ENCODE assay signal across 1 cellular context in the genomic region with DNA sequence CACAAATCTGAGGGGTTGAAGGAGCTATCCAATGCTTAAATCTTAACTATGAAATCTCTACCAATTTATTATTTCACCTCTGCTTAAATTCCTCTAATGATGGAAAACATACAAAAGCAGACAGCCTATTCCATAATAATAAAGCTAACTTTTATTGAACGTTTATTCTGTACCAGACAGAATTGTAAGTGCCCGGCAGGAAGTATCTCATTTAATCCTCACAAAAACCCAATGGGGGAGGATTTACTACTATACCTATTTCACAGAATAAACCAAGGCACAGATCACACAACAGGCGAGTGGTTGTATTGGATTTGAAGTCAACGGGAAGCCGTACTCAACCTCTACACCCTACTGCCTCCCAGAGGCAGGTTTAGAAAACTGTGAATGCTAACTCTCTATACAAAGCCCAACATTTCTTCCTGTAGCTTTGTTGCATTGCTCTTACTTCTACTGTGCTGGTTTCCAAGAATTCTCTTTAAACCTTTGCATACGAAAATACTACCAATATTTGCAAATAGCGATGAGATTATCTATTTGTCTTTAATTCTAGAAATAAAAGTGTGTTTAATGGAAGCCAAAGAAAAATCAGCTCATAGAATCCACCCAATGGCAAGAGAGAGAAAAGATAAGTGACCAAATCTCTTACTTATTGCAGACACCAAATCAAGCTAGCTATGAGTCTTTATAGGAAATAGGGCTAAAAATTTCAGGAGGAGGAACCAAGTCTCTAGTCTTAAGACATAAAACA.
TF ChIP-seq lines count a peak whose summit lies in the region.

No MANE protein-coding gene starts in this region.

TF ChIP-seq in Ishikawa, 13 proteins besides CTCF, POLR2A, EP300 and RAD21 (continued from another document):
- no peak for TF ChIP-seq ZBTB7A (IDR thresholded peaks at IDR 0.05; ENCODE audit: low read depth)
- no peak for TF ChIP-seq YY1 (IDR thresholded peaks at IDR 0.05; ENCODE audit: low read depth)
- TF ChIP-seq TAF1 (IDR thresholded peaks at IDR 0.05; ENCODE audit: low read depth) = no peak
- TF ChIP-seq TCF12 (IDR thresholded peaks at IDR 0.05; ENCODE audit: low read depth) = no peak
- TF ChIP-seq FOXM1 (IDR thresholded peaks at IDR 0.05; ENCODE audit: borderline replicate concordance, low read depth) = no peak
TF ChIP-seq in Ishikawa: peak in this region for 0.
